24 cellular contexts compared by ENCODE assay signal in the genomic region with DNA sequence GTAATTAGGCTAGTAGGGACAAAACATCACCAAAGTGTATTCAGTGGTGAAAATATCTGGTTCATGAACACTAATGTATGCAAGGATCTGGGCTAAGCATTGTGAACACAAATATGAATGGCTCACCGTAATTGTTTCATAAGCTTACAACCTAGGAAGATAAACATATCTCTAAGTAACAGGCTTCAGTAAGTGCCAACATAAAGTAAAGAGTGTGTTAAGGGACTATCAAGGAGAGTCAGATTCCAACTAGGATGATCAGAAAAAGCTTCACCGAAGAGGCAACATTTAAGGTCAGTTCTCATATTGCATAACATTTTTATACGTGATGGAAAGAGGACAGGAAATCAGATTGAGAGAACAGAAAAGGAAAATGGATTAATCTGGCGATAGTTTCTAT. TPM values are rescaled to one million over a fixed set of nuclear protein-coding genes. Genes with fewer than 3 reads are reported as not detected.
"Had no signal": no experiment of that assay in that cellular context is flagged by ENCODE, and none has a peak within 500 bp of the region (broad histone marks: within the 10 kb centered on the region; RNA-seq: fewer than 3 reads in every experiment).

No MANE protein-coding gene starts in this region.

- H3K4me1 ChIP-seq: body of pancreas, foreskin keratinocyte, lower lobe of right lung, pancreas, psoas muscle, thyroid gland, upper lobe of right lung had no signal

- H3K36me3 ChIP-seq: lower lobe of right lung, neutrophil, pancreas, thyroid gland, upper lobe of right lung had no signal

- FAIRE-seq: pancreas had no signal

- ATAC-seq: activated CD8-positive, alpha-beta T cell treated with anti-CD3 and anti-CD28 coated beads, Interleukin-2, amount 10 ng/mL, durations not matched to agents 7 days and 5 days; activated naive CD8-positive, alpha-beta T cell treated with anti-CD3 and anti-CD28 coated beads, Interleukin-2, amount 50 U/mL, for 24 hours; body of pancreas; foreskin keratinocyte; left lobe of liver; lower lobe of right lung; pancreas; psoas muscle; right cardiac atrium; upper lobe of right lung had no signal

- H3K9me3 ChIP-seq: body of pancreas, lower lobe of right lung, neutrophil, pancreas, psoas muscle, thyroid gland, upper lobe of right lung had no signal

- H3K27ac ChIP-seq: body of pancreas, foreskin keratinocyte, lower lobe of right lung, neutrophil, pancreas, psoas muscle, skin epidermis, thyroid gland, upper lobe of right lung had no signal

- H3K4me3 ChIP-seq: body of pancreas, lower lobe of right lung, pancreas, psoas muscle, skin epidermis, thyroid gland, upper lobe of right lung had no signal

- H3K27me3 ChIP-seq: body of pancreas, foreskin keratinocyte, neutrophil, pancreas, thyroid gland, upper lobe of right lung had no signal

- H3K27me3 Mint-ChIP-seq: activated naive CD8-positive, alpha-beta T cell treated with anti-CD3 and anti-CD28 coated beads, Interleukin-2, amount 50 U/mL, for 24 hours; dendritic cell treated with granulocyte-macrophage colony-stimulating factor and Interleukin-4, amounts not matched to agents 40 ng/mL and 50 ng/mL, for 4 days; naive B cell; stimulated activated naive CD8-positive, alpha-beta T cell treated with anti-CD3 and anti-CD28 coated beads, Interleukin-15, Interleukin-2, amounts not matched to agents 100 ng/mL and 50 ng/mL, for 24 hours had no signal

- H3K9me3 Mint-ChIP-seq: activated naive CD8-positive, alpha-beta T cell treated with anti-CD3 and anti-CD28 coated beads, Interleukin-2, amount 50 U/mL, for 24 hours; activated T-helper 1 cell treated with anti-CD3 and anti-CD28 coated beads, Interleukin-12 subunit alpha, Interleukin-12 subunit beta, Interleukin-2, Interleukin-4 antibody, amounts not matched to agents 30 ng/mL and 10 ng/mL and 1 ng/mL, durations not matched to agents 14 hours and 24 hours and 36 hours; dendritic cell treated with granulocyte-macrophage colony-stimulating factor and Interleukin-4, amounts not matched to agents 40 ng/mL and 50 ng/mL, for 4 days; stimulated activated naive CD8-positive, alpha-beta T cell treated with anti-CD3 and anti-CD28 coated beads, Interleukin-15, Interleukin-2, amounts not matched to agents 100 ng/mL and 50 ng/mL, for 24 hours had no signal

- H3K27ac Mint-ChIP-seq: activated CD8-positive, alpha-beta T cell treated with anti-CD3 and anti-CD28 coated beads, Interleukin-2, amount 10 ng/mL, durations not matched to agents 7 days and 5 days; activated naive CD8-positive, alpha-beta T cell treated with anti-CD3 and anti-CD28 coated beads, Interleukin-2, amount 50 U/mL, for 24 hours; activated T-helper 1 cell treated with anti-CD3 and anti-CD28 coated beads, Interleukin-12 subunit alpha, Interleukin-12 subunit beta, Interleukin-2, Interleukin-4 antibody, amounts not matched to agents 30 ng/mL and 10 ng/mL and 1 ng/mL, durations not matched to agents 14 hours and 24 hours and 36 hours; dendritic cell treated with granulocyte-macrophage colony-stimulating factor and Interleukin-4, amounts not matched to agents 40 ng/mL and 50 ng/mL, for 4 days; naive B cell; stimulated activated naive CD8-positive, alpha-beta T cell treated with anti-CD3 and anti-CD28 coated beads, Interleukin-15, Interleukin-2, amounts not matched to agents 100 ng/mL and 50 ng/mL, for 24 hours had no signal

- H3K36me3 Mint-ChIP-seq: naive B cell had no signal

- H3K4me1 Mint-ChIP-seq: activated naive CD8-positive, alpha-beta T cell treated with anti-CD3 and anti-CD28 coated beads, Interleukin-2, amount 50 U/mL, for 24 hours; naive B cell had no signal

- H3K4me3 Mint-ChIP-seq: activated CD8-positive, alpha-beta T cell treated with anti-CD3 and anti-CD28 coated beads, Interleukin-2, amount 10 ng/mL, durations not matched to agents 7 days and 5 days; activated naive CD8-positive, alpha-beta T cell treated with anti-CD3 and anti-CD28 coated beads, Interleukin-2, amount 50 U/mL, for 24 hours; activated T-helper 1 cell treated with anti-CD3 and anti-CD28 coated beads, Interleukin-12 subunit alpha, Interleukin-12 subunit beta, Interleukin-2, Interleukin-4 antibody, amounts not matched to agents 30 ng/mL and 10 ng/mL and 1 ng/mL, durations not matched to agents 14 hours and 24 hours and 36 hours; dendritic cell treated with granulocyte-macrophage colony-stimulating factor and Interleukin-4, amounts not matched to agents 40 ng/mL and 50 ng/mL, for 4 days; naive B cell; stimulated activated naive CD8-positive, alpha-beta T cell treated with anti-CD3 and anti-CD28 coated beads, Interleukin-15, Interleukin-2, amounts not matched to agents 100 ng/mL and 50 ng/mL, for 24 hours had no signal

- DNase-seq: activated CD4-positive, alpha-beta T cell treated with anti-CD3 and anti-CD28 coated beads for 1 hour; activated CD4-positive, alpha-beta T cell treated with anti-CD3 and anti-CD28 coated beads, Interleukin-2, amount 50 U/mL, for 1 hour; activated CD8-positive, alpha-beta T cell treated with anti-CD3 and anti-CD28 coated beads, Interleukin-2, amount 10 ng/mL, durations not matched to agents 7 days and 5 days; activated gamma-delta T cell; activated naive CD4-positive, alpha-beta T cell treated with anti-CD3 and anti-CD28 coated beads, Interleukin-2, amount 50 U/mL, for 16 hours; activated naive CD8-positive, alpha-beta T cell treated with anti-CD3 and anti-CD28 coated beads, Interleukin-2, amount 50 U/mL, for 24 hours; body of pancreas; effector CD8-positive, alpha-beta T cell; foreskin keratinocyte; lower lobe of right lung; naive B cell; pancreas; psoas muscle; right cardiac atrium; stimulated activated CD4-positive, alpha-beta T cell treated with anti-CD3 and anti-CD28 coated beads, Interleukin-1b, Interleukin-23, amount 100 ng/mL, for 48 hours; substantia nigra; thyroid gland; upper lobe of right lung had no signal

RNA-seq across cellular contexts. Expression of a gene that starts 29.4 kb away (rescaled TPM):
- total RNA-seq: activated CD8-positive, alpha-beta T cell treated with anti-CD3 and anti-CD28 coated beads, Interleukin-2, amount 10 ng/mL, durations not matched to agents 7 days and 5 days; activated T-helper 1 cell treated with anti-CD3 and anti-CD28 coated beads, Interleukin-12 subunit alpha, Interleukin-12 subunit beta, Interleukin-2, Interleukin-4 antibody, amounts not matched to agents 30 ng/mL and 10 ng/mL and 1 ng/mL, durations not matched to agents 14 hours and 24 hours and 36 hours had no signal
- polyA plus RNA-seq: foreskin keratinocyte had no signal
